16 cellular contexts compared by ENCODE assay signal in genomic region chr12:130632582-130633174, GRCh38.
DNase-seq lines count a peak whose midpoint lies in the region; ATAC-seq and TF ChIP-seq lines count a peak whose summit lies in the region.
"Had no signal": no experiment of that assay in that cellular context is flagged by ENCODE, and none has a peak within 500 bp of the region (broad histone marks: within the 10 kb centered on the region; RNA-seq: fewer than 3 reads in every experiment).

No MANE protein-coding gene starts in this region.

- no peaks in the 10 kb centered on the region for H3K9me3 Mint-ChIP-seq in nephron progenitor cell

- peaks cover 52% of the 10 kb centered on the region for H3K4me1 Mint-ChIP-seq in nephron progenitor cell
- H3K4me1 Mint-ChIP-seq: memory B cell had no signal

- H3K27me3 Mint-ChIP-seq in nephron progenitor cell (ENCODE audit: low read depth, poor library complexity), result peaks cover 33% of the 10 kb centered on the region

- no peak overlapping the region for H3K27ac Mint-ChIP-seq in nephron progenitor cell
- H3K27ac Mint-ChIP-seq: GM23338, memory B cell had no signal

- ATAC-seq in HG02610 (IDR thresholded peaks at IDR 0.05; ENCODE audit: unreplicated experiment), result no peak
- ATAC-seq in GM21528 (IDR thresholded peaks at IDR 0.05; ENCODE audit: low FRiP score, unreplicated experiment), result no peak
- ATAC-seq: activated CD4-positive, CD25-positive, alpha-beta regulatory T cell treated with anti-CD3 and anti-CD28 coated beads, Interleukin-2, amount 50 U/mL, for 24 hours; sciatic nerve had no signal

- no peaks in the 10 kb centered on the region for H3K36me3 Mint-ChIP-seq in nephron progenitor cell (ENCODE audit: low read depth)
- H3K36me3 Mint-ChIP-seq: memory B cell had no signal

- no peak for TF ChIP-seq CTCF in nephron progenitor cell (IDR thresholded peaks at IDR 0.05)

- DNase-seq in HT-29 (ENCODE audit: low spot score) (peak; percentile 16), NCI-H2029 (lab: John Stamatoyannopoulos, UW) (peak; percentile 55), NCI-H774 (lab: John Stamatoyannopoulos, UW) (peak; percentile 54), nephron progenitor cell (no peak), DMS114 treated with DMSO at 0.1 percent for 48 hours (lab: John Stamatoyannopoulos, UW; ENCODE audit: unreplicated experiment) (no peak)
- DNase-seq in central memory CD4-positive, alpha-beta T cell, result no peak
- DNase-seq: activated effector memory CD4-positive, alpha-beta T cell treated with anti-CD3 and anti-CD28 coated beads, Interleukin-2, amount 50 U/mL, for 16 hours; cortex of kidney; stimulated activated CD4-positive, alpha-beta T cell treated with anti-CD3 and anti-CD28 coated beads, Interleukin-2, amount 100 ng/mL, for 24 hours; testis had no signal

- H3K4me3 Mint-ChIP-seq in nephron progenitor cell, result peak overlapping the region; percentile 37
- H3K4me3 Mint-ChIP-seq: memory B cell had no signal

Comparison
In these comparisons a context has a peak if more than half of its experiments do, and no peak if none do; other contexts are left out.
1. DNase-seq: peak in HT-29 (single experiment), NCI-H2029 (single experiment) and NCI-H774 (single experiment); none in nephron progenitor cell (single experiment), DMS114 treated with DMSO at 0.1 percent for 48 hours (single experiment) and central memory CD4-positive, alpha-beta T cell (single experiment).